In the genomic region with DNA sequence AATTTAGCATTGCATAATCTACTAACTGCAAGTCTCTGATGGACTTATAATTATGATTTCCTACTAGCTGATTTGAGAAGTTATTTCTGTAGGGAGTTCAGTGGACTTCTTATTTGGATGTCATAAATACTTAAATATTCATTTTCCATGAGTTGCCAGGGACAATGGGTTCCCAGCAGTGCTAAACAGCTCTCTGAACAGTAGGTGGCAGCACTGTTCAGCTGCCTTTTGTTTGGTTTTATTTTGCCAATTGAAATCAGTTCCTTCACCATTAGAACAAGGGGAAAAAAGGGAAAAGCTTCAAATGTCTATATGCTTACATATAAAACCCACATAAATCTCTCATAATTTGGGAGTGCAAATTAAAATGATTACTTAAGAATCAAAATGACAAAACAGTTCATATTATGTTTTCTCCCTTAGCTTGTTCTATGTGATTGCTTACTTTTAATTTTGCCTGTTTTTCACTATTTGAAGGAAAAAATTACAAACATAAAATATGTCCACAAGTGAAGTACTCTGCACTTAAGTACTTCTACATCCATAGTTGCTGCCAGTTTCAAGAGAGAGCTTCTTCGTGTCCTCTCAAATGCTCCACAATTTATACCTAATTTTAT, we compare ENCODE assay signal across 8 cellular contexts.
DNase-seq lines count a peak whose midpoint lies in the region; ATAC-seq, FAIRE-seq and TF ChIP-seq lines count a peak whose summit lies in the region.

No MANE protein-coding gene starts in this region.

- ATAC-seq in stimulated activated naive CD8-positive, alpha-beta T cell treated with anti-CD3 and anti-CD28 coated beads, Interleukin-15, Interleukin-2, amounts not matched to agents 100 U/mL and 50 U/mL, for 24 hours = no peak
- ATAC-seq in stimulated activated naive CD8-positive, alpha-beta T cell treated with anti-CD3 and anti-CD28 coated beads, Interleukin-15, amount 100 ng/mL, for 72 hours = no peak

- FAIRE-seq in H54 (lab: Jason Lieb, UNC) = peak; percentile 90

- H3K27ac Mint-ChIP-seq in stimulated activated naive CD8-positive, alpha-beta T cell treated with anti-CD3 and anti-CD28 coated beads, Interleukin-15, amount 100 ng/mL, for 72 hours = no peak overlapping the region

- H3K4me3 ChIP-seq in fibroblast of mammary gland (ENCODE audit: control insufficient read depth, low read depth, low read length) = no peak overlapping the region

- no peaks in the 10 kb centered on the region for H3K4me1 Mint-ChIP-seq in stimulated activated naive CD8-positive, alpha-beta T cell treated with anti-CD3 and anti-CD28 coated beads, Interleukin-15, amount 100 ng/mL, for 72 hours

- TF ChIP-seq CTCF in fibroblast of mammary gland (conservative IDR thresholded peaks at IDR 0.05; ENCODE audit: control insufficient read depth, insufficient read depth, low read depth, low read length) = peak; percentile 95

- no peaks in the 10 kb centered on the region for H3K27me3 Mint-ChIP-seq in stimulated activated naive CD8-positive, alpha-beta T cell treated with anti-CD3 and anti-CD28 coated beads, Interleukin-15, amount 100 ng/mL, for 72 hours

- TF ChIP-seq POLR2A in H54 (IDR thresholded peaks at IDR 0.05; ENCODE audit: low read depth, low read length) = no peak

- no peaks in the 10 kb centered on the region for H3K9me3 Mint-ChIP-seq in stimulated activated naive CD8-positive, alpha-beta T cell treated with anti-CD3 and anti-CD28 coated beads, Interleukin-15, amount 100 ng/mL, for 72 hours

- DNase-seq in stimulated activated naive CD8-positive, alpha-beta T cell treated with anti-CD3 and anti-CD28 coated beads, Interleukin-15, Interleukin-2, amounts not matched to agents 100 U/mL and 50 U/mL, for 24 hours = peak; percentile 11
- DNase-seq in stimulated activated naive CD8-positive, alpha-beta T cell treated with anti-CD3 and anti-CD28 coated beads, Interleukin-15, amount 100 ng/mL, for 72 hours = no peak
- DNase-seq in H54 (ENCODE audit: insufficient read length, low spot score) = peak; percentile 5
- peak; percentile 45 for DNase-seq in M059J (ENCODE audit: low read depth)
- peak; percentile 17 for DNase-seq in SW480 (ENCODE audit: low spot score)
- peak; percentile 50 for DNase-seq in fibroblast of mammary gland (ENCODE audit: low read depth)
- peak; percentile 5 for DNase-seq in non-pigmented ciliary epithelial cell (ENCODE audit: low read depth)
- no peak for DNase-seq in T-helper 9 cell

- no peak overlapping the region for H3K4me3 Mint-ChIP-seq in stimulated activated naive CD8-positive, alpha-beta T cell treated with anti-CD3 and anti-CD28 coated beads, Interleukin-15, amount 100 ng/mL, for 72 hours

Comparison
In these comparisons a context has a peak if more than half of its experiments do, and no peak if none do; other contexts are left out.
1. DNase-seq: peak in stimulated activated naive CD8-positive, alpha-beta T cell treated with anti-CD3 and anti-CD28 coated beads, Interleukin-15, Interleukin-2, amounts not matched to agents 100 U/mL and 50 U/mL, for 24 hours (single experiment), H54 (single experiment), M059J (single experiment), SW480 (single experiment), fibroblast of mammary gland (single experiment) and non-pigmented ciliary epithelial cell (single experiment); none in stimulated activated naive CD8-positive, alpha-beta T cell treated with anti-CD3 and anti-CD28 coated beads, Interleukin-15, amount 100 ng/mL, for 72 hours (0 of 2) and T-helper 9 cell (single experiment).